16 cellular contexts compared by ENCODE assay signal in the genomic region with DNA sequence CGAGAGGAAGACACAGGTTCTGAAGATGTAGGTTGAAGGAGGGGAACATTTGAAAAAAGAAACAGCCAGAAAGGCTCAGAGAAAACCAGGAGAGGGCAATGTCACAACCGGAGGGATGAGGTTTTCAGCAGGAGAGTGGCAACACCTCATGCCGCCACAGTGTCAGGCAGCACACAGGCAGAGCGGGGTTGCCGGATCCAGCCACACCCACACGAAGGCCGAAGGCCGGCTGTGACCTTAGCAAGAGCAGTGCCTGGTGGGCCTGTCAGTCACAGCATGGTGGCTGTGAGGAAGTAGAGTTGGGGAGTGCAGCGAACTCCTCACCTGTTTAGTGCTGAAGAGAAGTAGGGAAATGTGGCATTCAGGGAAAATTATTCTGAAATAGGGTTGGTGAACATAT.
"Had no signal": no experiment of that assay in that cellular context is flagged by ENCODE, and none has a peak within 500 bp of the region (broad histone marks: within the 10 kb centered on the region; RNA-seq: fewer than 3 reads in every experiment).

No MANE protein-coding gene starts in this region.

- H3K4me1 Mint-ChIP-seq: endodermal cell had no signal

- H3K27me3 Mint-ChIP-seq: naive B cell had no signal

- H3K4me3 Mint-ChIP-seq: endodermal cell had no signal

- H3K27me3 ChIP-seq: heart left ventricle, right atrium auricular region had no signal

- H3K27ac Mint-ChIP-seq: endodermal cell had no signal

- H3K4me3 ChIP-seq: coronary artery, heart left ventricle, left ventricle myocardium inferior, lower lobe of right lung, right atrium auricular region had no signal

- DNase-seq: effector CD4-positive, alpha-beta T cell; endodermal cell; heart left ventricle; hippocampal formation; kidney; left cardiac atrium; left ventricle myocardium inferior; lower lobe of right lung; mesenchymal stem cell; naive B cell; small intestine; stimulated activated CD4-positive, alpha-beta T cell treated with anti-CD3 and anti-CD28 coated beads, Interleukin-12 subunit alpha, Interleukin-12 subunit beta, amount 100 ng/mL, for 4 hours; stimulated activated naive CD4-positive, alpha-beta T cell treated with Interleukin-2 at 50 U/mL for 16 hours; trophoblast cell had no signal

- H3K27ac ChIP-seq: coronary artery, heart left ventricle, left ventricle myocardium inferior, lower lobe of right lung, right atrium auricular region had no signal

- H3K4me1 ChIP-seq: lower lobe of right lung, right atrium auricular region had no signal

- ATAC-seq: heart left ventricle, left cardiac atrium, lower lobe of right lung had no signal
